25 cellular contexts compared by ENCODE assay signal in the genomic region with DNA sequence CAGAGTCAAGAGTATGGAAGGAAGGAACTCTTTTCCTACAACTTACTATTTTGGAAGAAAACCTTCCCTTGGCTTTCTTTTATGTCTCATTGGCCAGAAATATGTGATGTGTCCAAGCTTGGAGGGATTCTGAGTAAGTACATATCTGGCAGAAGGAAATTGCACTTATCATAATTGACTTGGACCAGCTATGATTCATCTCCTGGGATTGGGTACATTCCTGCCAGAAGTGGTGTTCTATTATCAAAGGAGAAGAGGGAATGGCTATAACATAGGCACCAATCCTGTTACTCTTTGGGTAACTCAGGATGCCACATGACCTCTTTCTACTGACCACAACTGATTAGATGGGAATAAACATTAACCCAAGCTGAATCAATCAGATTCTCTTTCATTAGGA. TPM values are rescaled to one million over a fixed set of nuclear protein-coding genes. Genes with fewer than 3 reads are reported as not detected.
DNase-seq lines count a peak whose midpoint lies in the region; ATAC-seq, FAIRE-seq and TF ChIP-seq lines count a peak whose summit lies in the region.
"Had no signal": no experiment of that assay in that cellular context is flagged by ENCODE, and none has a peak within 500 bp of the region (broad histone marks: within the 10 kb centered on the region; RNA-seq: fewer than 3 reads in every experiment).

No MANE protein-coding gene starts in this region.

- H3K36me3 ChIP-seq in astrocyte (ENCODE audit: insufficient read depth, low read length) (no peaks in the 10 kb centered on the region), prostate gland (no peaks in the 10 kb centered on the region)
- H3K36me3 ChIP-seq: esophagus squamous epithelium, thyroid gland, WERI-Rb-1 had no signal

- H3K4me1 ChIP-seq in astrocyte (ENCODE audit: insufficient read depth, low read length): no peaks in the 10 kb centered on the region
- H3K4me1 ChIP-seq in prostate gland (replicated peaks): no peaks in the 10 kb centered on the region
- H3K4me1 ChIP-seq: esophagus squamous epithelium, thyroid gland had no signal

- CTCF ChIA-PET in AG04449 (lab: Yijun Ruan, JAX): no interaction called here

- H3K36me3 Mint-ChIP-seq in HFFc6 (ENCODE audit: low read depth) (peaks cover 22% of the 10 kb centered on the region), astrocyte (ENCODE audit: low read depth, unreplicated experiment) (no peaks in the 10 kb centered on the region)
- H3K36me3 Mint-ChIP-seq: stimulated activated effector memory CD8-positive, alpha-beta T cell treated with anti-CD3 and anti-CD28 coated beads, Interleukin-12 subunit alpha, Interleukin-12 subunit beta, amount 100 ng/mL, for 72 hours had no signal

- H3K27ac ChIP-seq in astrocyte (ENCODE audit: low read depth, low read length): no peak overlapping the region
- no peak overlapping the region for H3K27ac ChIP-seq in prostate gland
- H3K27ac ChIP-seq: esophagus squamous epithelium, thyroid gland, WERI-Rb-1 had no signal

- H3K4me1 Mint-ChIP-seq in HFFc6 (ENCODE audit: low read depth) (peaks cover 12% of the 10 kb centered on the region), astrocyte (ENCODE audit: low read depth, unreplicated experiment) (no peaks in the 10 kb centered on the region)
- H3K4me1 Mint-ChIP-seq: activated CD4-positive, alpha-beta memory T cell treated with anti-CD3 and anti-CD28 coated beads, Interleukin-2, amount 10 ng/mL, durations not matched to agents 7 days and 5 days; stimulated activated effector memory CD8-positive, alpha-beta T cell treated with anti-CD3 and anti-CD28 coated beads, Interleukin-12 subunit alpha, Interleukin-12 subunit beta, amount 100 ng/mL, for 72 hours had no signal

- ATAC-seq in GM21576 (IDR thresholded peaks at IDR 0.05; ENCODE audit: unreplicated experiment) (no peak), GM19023 (IDR thresholded peaks at IDR 0.05; ENCODE audit: unreplicated experiment) (no peak)
- ATAC-seq: activated naive CD4-positive, alpha-beta T cell treated with anti-CD3 and anti-CD28 coated beads, Interleukin-2, amount 50 U/mL, for 72 hours; stimulated activated effector memory CD8-positive, alpha-beta T cell treated with anti-CD3 and anti-CD28 coated beads, Interleukin-12 subunit alpha, Interleukin-12 subunit beta, amount 100 ng/mL, for 72 hours had no signal

- H3K4me2 ChIP-seq in astrocyte (ENCODE audit: low read length): no peak overlapping the region

- H3K27ac Mint-ChIP-seq in HFFc6 (no peak overlapping the region), astrocyte (ENCODE audit: unreplicated experiment) (no peak overlapping the region)
- H3K27ac Mint-ChIP-seq: activated CD4-positive, alpha-beta memory T cell treated with anti-CD3 and anti-CD28 coated beads, Interleukin-2, amount 10 ng/mL, durations not matched to agents 7 days and 5 days; activated naive CD4-positive, alpha-beta T cell treated with anti-CD3 and anti-CD28 coated beads, Interleukin-2, amount 50 U/mL, for 72 hours; CD4-positive, alpha-beta T cell; stimulated activated effector memory CD8-positive, alpha-beta T cell treated with anti-CD3 and anti-CD28 coated beads, Interleukin-12 subunit alpha, Interleukin-12 subunit beta, amount 100 ng/mL, for 72 hours had no signal

- peak; percentile 21 for DNase-seq in AG04449 (ENCODE audit: low read depth, low spot score)
- peak; percentile 75 for DNase-seq in HFFc6
- DNase-seq in astrocyte (ENCODE audit: low read depth): peak; percentile 75
- DNase-seq in fibroblast of the aortic adventitia (ENCODE audit: low read depth): peak; percentile 91
- DNase-seq in HUDEP-2 (lab: John Stamatoyannopoulos, UW; ENCODE audit: unreplicated experiment in 76 of 76): no peak
- DNase-seq in prostate gland (ENCODE audit: low spot score): no peak
- DNase-seq: activated CD4-positive, alpha-beta memory T cell treated with anti-CD3 and anti-CD28 coated beads, Interleukin-2, amount 10 ng/mL, durations not matched to agents 7 days and 5 days; activated T-cell treated with anti-CD3 and anti-CD28 coated beads, Interleukin-2, amount 50 U/mL, for 48 hours; CD4-positive, alpha-beta T cell; DMS53; esophagus squamous epithelium; hippocampal formation; mesendoderm; NCI-H1694 treated with DMSO at 0.1 percent for 48 hours; thyroid gland; WERI-Rb-1 had no signal

- peaks cover 4% of the 10 kb centered on the region for H3K9me3 ChIP-seq in astrocyte (ENCODE audit: insufficient read depth, low read depth, low read length)
- no peaks in the 10 kb centered on the region for H3K9me3 ChIP-seq in prostate gland
- H3K9me3 ChIP-seq: esophagus squamous epithelium, thyroid gland had no signal

- TF ChIP-seq POLR2A in prostate gland (IDR thresholded peaks at IDR 0.05): no peak

- peak; percentile 77 for FAIRE-seq in astrocyte (lab: Jason Lieb, UNC)
- FAIRE-seq: A204.1, H1 had no signal

- POLR2A ChIA-PET in AG04449 (lab: Yijun Ruan, JAX): no interaction called here

- H2AFZ ChIP-seq in astrocyte (ENCODE audit: low read depth, low read length): no peak overlapping the region

- no peaks in the 10 kb centered on the region for H4K20me1 ChIP-seq in astrocyte (ENCODE audit: insufficient read depth, low read length)

- H3K79me2 ChIP-seq in astrocyte (ENCODE audit: insufficient read depth, low read length): no peaks in the 10 kb centered on the region

- TF ChIP-seq CTCF in AG04449 (IDR thresholded peaks at IDR 0.05; ENCODE audit: insufficient read depth, low read length, missing control alignments) (no peak), HFFc6 (IDR thresholded peaks at IDR 0.05) (no peak), astrocyte (IDR thresholded peaks at IDR 0.05; ENCODE audit: insufficient read depth, low read depth, low read length) (no peak), fibroblast of the aortic adventitia (IDR thresholded peaks at IDR 0.05; ENCODE audit: insufficient read depth, low read length) (no peak), prostate gland (IDR thresholded peaks at IDR 0.05) (no peak)

- H3K9me3 Mint-ChIP-seq in HFFc6 (peaks cover 15% of the 10 kb centered on the region), astrocyte (ENCODE audit: unreplicated experiment) (peaks cover 8% of the 10 kb centered on the region)

- H3K4me3 Mint-ChIP-seq in HFFc6 (no peak overlapping the region), astrocyte (ENCODE audit: unreplicated experiment) (no peak overlapping the region)
- H3K4me3 Mint-ChIP-seq: activated CD4-positive, alpha-beta memory T cell treated with anti-CD3 and anti-CD28 coated beads, Interleukin-2, amount 10 ng/mL, durations not matched to agents 7 days and 5 days; CD4-positive, alpha-beta T cell; stimulated activated effector memory CD8-positive, alpha-beta T cell treated with anti-CD3 and anti-CD28 coated beads, Interleukin-12 subunit alpha, Interleukin-12 subunit beta, amount 100 ng/mL, for 72 hours had no signal

- no peaks in the 10 kb centered on the region for H3K27me3 ChIP-seq in astrocyte (ENCODE audit: insufficient read depth, low read length)
- no peaks in the 10 kb centered on the region for H3K27me3 ChIP-seq in prostate gland (replicated peaks; ENCODE audit: insufficient read depth)
- H3K27me3 ChIP-seq: esophagus squamous epithelium, thyroid gland had no signal

- H3K9ac ChIP-seq in astrocyte (ENCODE audit: low read length): no peak overlapping the region

- H3K27me3 Mint-ChIP-seq in HFFc6 (ENCODE audit: insufficient read depth): no peaks in the 10 kb centered on the region; the same call in 1 of the 2 replicates
- H3K27me3 Mint-ChIP-seq in astrocyte (ENCODE audit: low read depth, unreplicated experiment): no peaks in the 10 kb centered on the region
- H3K27me3 Mint-ChIP-seq: CD4-positive, alpha-beta T cell had no signal

- intact Hi-C loops in prostate gland (cut with DNase I): no loop called here

- no peak overlapping the region for H3K4me3 ChIP-seq in AG04449 (ENCODE audit: low read depth, low read length)
- no peak overlapping the region for H3K4me3 ChIP-seq in astrocyte (ENCODE audit: insufficient read depth, low read depth, low read length)
- no peak overlapping the region for H3K4me3 ChIP-seq in fibroblast of the aortic adventitia (ENCODE audit: low read depth, low read length)
- H3K4me3 ChIP-seq in prostate gland: no peak overlapping the region
- H3K4me3 ChIP-seq: esophagus squamous epithelium, thyroid gland had no signal

RNA-seq across cellular contexts. Expression of gene DAZL, which starts 13.5 kb away (rescaled TPM):
- not detected for total RNA-seq in HFFc6 (2021; fragmentation: NEBNext Ultra II Directional; extraction: Animal tissue kit (Norgen Biotek cat#: 25700))
- total RNA-seq in astrocyte (not detected in 2 replicates), fibroblast of the aortic adventitia (ENCODE audit: low replicate concordance) (not detected in 2 replicates), prostate gland (10 to 100 TPM in 1 of 2 donors, not detected in 1; 21.5 TPM)
- total RNA-seq: activated CD4-positive, alpha-beta memory T cell treated with anti-CD3 and anti-CD28 coated beads, Interleukin-2, amount 10 ng/mL, durations not matched to agents 7 days and 5 days; activated naive CD4-positive, alpha-beta T cell treated with anti-CD3 and anti-CD28 coated beads, Interleukin-2, amount 50 U/mL, for 72 hours; cardiac septum; CD4-positive, alpha-beta T cell; esophagus squamous epithelium; kidney epithelial cell; T-helper 1 cell treated with Interleukin-12 subunit alpha and Interleukin-12 subunit beta and Interleukin-4 antibody, amounts not matched to agents 30 ng/mL and 1 ng/mL, for 36 hours had no signal

Comparison
In these comparisons a context has a peak if more than half of its experiments do, and no peak if none do; other contexts are left out.
1. DNase-seq: peak in AG04449 (single experiment), HFFc6 (single experiment), astrocyte (single experiment) and fibroblast of the aortic adventitia (single experiment); none in HUDEP-2 (0 of 76) and prostate gland (single experiment).